8 cellular contexts compared by ENCODE assay signal in the genomic region with DNA sequence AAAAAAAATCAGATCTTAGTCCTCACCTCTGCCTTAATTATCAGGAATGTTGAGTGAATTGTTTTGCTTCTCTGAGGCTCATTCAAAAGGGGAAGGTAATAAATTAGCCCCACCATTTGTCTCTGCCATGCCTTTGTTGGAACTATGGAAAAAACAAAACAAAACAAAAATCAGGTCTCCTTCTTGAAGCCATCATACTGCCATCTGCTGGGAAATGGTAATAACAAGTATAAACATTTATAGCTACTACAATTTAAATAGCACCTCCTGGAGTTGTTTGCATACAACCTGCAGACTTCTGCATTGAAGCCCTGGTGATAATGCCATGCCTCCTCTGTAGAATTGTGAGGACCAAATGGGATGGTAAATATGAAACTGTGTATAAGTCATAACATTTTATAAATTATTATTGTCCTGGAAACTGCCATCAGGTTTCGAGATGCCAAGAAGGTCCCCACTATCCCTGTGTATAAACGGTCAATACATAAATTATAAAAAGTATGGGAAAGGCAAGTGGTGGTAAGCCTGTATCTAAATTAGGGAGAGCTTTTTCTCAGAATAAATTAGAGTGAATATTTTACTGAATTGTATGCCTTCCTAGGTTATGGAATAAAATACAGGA.
DNase-seq lines count a peak whose midpoint lies in the region; TF ChIP-seq lines count a peak whose summit lies in the region.

No MANE protein-coding gene starts in this region.

- H3K9me3 ChIP-seq in BE2C (no peaks in the 10 kb centered on the region), ascending aorta (no peaks in the 10 kb centered on the region), tibial artery (no peaks in the 10 kb centered on the region)

- H3K27me3 ChIP-seq in BE2C, result no peaks in the 10 kb centered on the region
- H3K27me3 ChIP-seq in H7 (ENCODE audit: control insufficient read depth, insufficient read depth, low read length), result no peaks in the 10 kb centered on the region
- no peaks in the 10 kb centered on the region for H3K27me3 ChIP-seq in ascending aorta
- no peaks in the 10 kb centered on the region for H3K27me3 ChIP-seq in tibial artery

- peaks cover 2% of the 10 kb centered on the region; the same call in 1 of the 2 replicates for H3K36me3 ChIP-seq in BE2C
- H3K36me3 ChIP-seq in H7 (replicated peaks; ENCODE audit: control insufficient read depth, insufficient read depth, low read length), result no peaks in the 10 kb centered on the region; the same call in 1 of the 2 replicates
- no peaks in the 10 kb centered on the region for H3K36me3 ChIP-seq in ascending aorta
- peaks cover 0 to 2% (median 0%) of the 10 kb centered on the region in 3 donors for H3K36me3 ChIP-seq in tibial artery

- DNase-seq in BE2C (no peak), H7 (peak; percentile 29), NCI-H2227 treated with DMSO at 0.1 percent for 48 hours (lab: John Stamatoyannopoulos, UW) (peak; percentile 50), ascending aorta (ENCODE audit: low spot score in 2 of 2) (no peak), inferior parietal cortex (ENCODE audit: extremely low spot score) (peak; percentile 58), tibial artery (no peak), ureter (ENCODE audit: low spot score) (no peak)
- no peak for DNase-seq in stimulated activated CD4-positive, alpha-beta T cell treated with anti-CD3 and anti-CD28 coated beads, Interleukin-4, amount 100 ng/mL, for 1 hour

- intact Hi-C loops in ascending aorta (cut with DNase I) (no loop called here), tibial artery (cut with DNase I; ENCODE audit: low total_unique reads) (no loop called here)

- H3K4me3 ChIP-seq in BE2C (ENCODE audit: low read depth, low read length) (no peak overlapping the region), H7 (ENCODE audit: insufficient read depth, low read depth, low read length) (no peak overlapping the region), ascending aorta (no peak overlapping the region), tibial artery (no peak overlapping the region)

- H3K27ac ChIP-seq in ascending aorta (no peak overlapping the region), tibial artery (no peak overlapping the region)

- H3K4me1 ChIP-seq in BE2C (peaks cover 19% of the 10 kb centered on the region), ascending aorta (no peaks in the 10 kb centered on the region), tibial artery (no peaks in the 10 kb centered on the region)

- peak; percentile 66 for TF ChIP-seq CTCF in BE2C (IDR thresholded peaks at IDR 0.05; ENCODE audit: low read depth, low read length)
- peak; percentile 16 to 48 (median 43) for TF ChIP-seq CTCF in ascending aorta (IDR thresholded peaks at IDR 0.05)
- peak; percentile 48 to 58 for TF ChIP-seq CTCF in tibial artery (IDR thresholded peaks at IDR 0.05)

Comparison
In these comparisons a context has a peak if more than half of its experiments do, and no peak if none do; other contexts are left out.
1. DNase-seq: peak in H7 (single experiment), NCI-H2227 treated with DMSO at 0.1 percent for 48 hours (single experiment) and inferior parietal cortex (single experiment); none in BE2C (single experiment), ascending aorta (0 of 2), tibial artery (0 of 2), stimulated activated CD4-positive, alpha-beta T cell treated with anti-CD3 and anti-CD28 coated beads, Interleukin-4, amount 100 ng/mL, for 1 hour (single experiment) and ureter (single experiment).
2. Peak in every context shown above with its lines, with median percentiles within 50 percentile points of each other: CTCF ChIP-seq.